8 cellular contexts compared by ENCODE assay signal in the genomic region with DNA sequence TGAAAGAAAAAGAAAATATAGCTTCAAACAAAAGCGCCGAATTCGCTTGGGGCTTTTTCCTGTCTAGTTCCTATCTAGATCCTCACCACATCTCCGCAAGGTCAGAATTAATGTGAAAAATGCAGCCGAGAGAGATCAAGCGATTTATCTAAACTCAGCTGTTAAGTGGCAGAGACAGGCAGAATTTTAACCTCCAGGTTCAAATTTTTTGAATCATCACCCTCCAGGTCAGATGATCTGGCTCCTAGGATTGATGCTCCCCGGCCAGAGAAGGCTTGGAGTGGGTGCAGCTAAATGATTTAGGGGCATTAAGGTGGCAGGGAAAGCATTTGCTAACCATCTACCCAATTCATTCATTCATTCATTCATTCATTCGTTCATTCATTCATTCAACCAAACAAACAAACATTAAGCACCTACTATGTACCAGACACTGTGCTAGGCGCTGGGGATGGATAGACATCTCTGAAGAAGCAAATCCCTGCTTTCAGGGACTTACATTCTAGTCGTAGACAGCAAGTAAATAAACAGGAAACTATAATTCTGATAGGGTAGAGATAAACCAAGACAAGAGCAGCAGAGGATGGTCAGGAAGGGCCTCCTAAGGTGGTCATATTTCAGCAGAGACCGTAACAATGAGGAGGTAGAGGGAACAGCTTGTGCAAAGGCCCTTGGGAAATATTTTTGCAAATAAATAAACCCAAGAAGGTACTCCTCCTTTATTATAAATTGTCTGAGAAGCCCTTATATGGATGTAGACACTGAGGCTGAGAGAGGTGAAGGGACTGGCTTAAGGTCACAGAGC. TPM values are rescaled to one million over a fixed set of nuclear protein-coding genes. Genes with fewer than 3 reads are reported as not detected.
DNase-seq lines count a peak whose midpoint lies in the region; ATAC-seq and TF ChIP-seq lines count a peak whose summit lies in the region.

No MANE protein-coding gene starts in this region.

- no peaks in the 10 kb centered on the region for H3K27me3 ChIP-seq in WERI-Rb-1 (ENCODE audit: insufficient read depth, low read depth, severe bottlenecking)
- no peaks in the 10 kb centered on the region for H3K27me3 ChIP-seq in gastroesophageal sphincter

- TF ChIP-seq CTCF in HFF-Myc (IDR thresholded peaks at IDR 0.05; ENCODE audit: low read depth, low read length, missing control alignments) = no peak
- no peak for TF ChIP-seq CTCF in WERI-Rb-1 (IDR thresholded peaks at IDR 0.05; ENCODE audit: low read depth, low read length)
- TF ChIP-seq CTCF in gastroesophageal sphincter (IDR thresholded peaks at IDR 0.05) = no peak

- peaks cover 5 to 70% (median 51%) of the 10 kb centered on the region in 3 donors for H3K4me1 ChIP-seq in gastroesophageal sphincter

- DNase-seq in HFF-Myc (ENCODE audit: extremely low read depth, low read depth) (no peak), WERI-Rb-1 (no peak), head of caudate nucleus (no peak), SHP77 (lab: John Stamatoyannopoulos, UW) (no peak), putamen (ENCODE audit: low spot score) (no peak)

- H3K36me3 ChIP-seq in WERI-Rb-1 (peaks cover 8% of the 10 kb centered on the region), gastroesophageal sphincter (no peaks in the 10 kb centered on the region)

- TF ChIP-seq POLR2A in gastroesophageal sphincter (IDR thresholded peaks at IDR 0.05) = no peak

- H3K4me3 ChIP-seq in HFF-Myc (replicated peaks; ENCODE audit: low read depth, low read length) = peak overlapping the region; percentile 83
- H3K4me3 ChIP-seq in WERI-Rb-1 (ENCODE audit: low read depth, low read length) = peak overlapping the region; percentile 90
- H3K4me3 ChIP-seq in gastroesophageal sphincter = peak overlapping the region; percentile 89 to 95
- peak overlapping the region; percentile 76 to 97 (median 96) for H3K4me3 ChIP-seq in skin epidermis

- intact Hi-C loops in head of caudate nucleus (cut with DNase I) = loop anchor here (5.0 kb wide), 1 partner anchor 39 kb away; a partner anchor contains a TSS

- no peak for TF ChIP-seq EP300 in gastroesophageal sphincter (IDR thresholded peaks at IDR 0.05)

- H3K9me3 ChIP-seq in WERI-Rb-1 (ENCODE audit: severe bottlenecking) (no peaks in the 10 kb centered on the region), gastroesophageal sphincter (no peaks in the 10 kb centered on the region)

- H3K27ac ChIP-seq in WERI-Rb-1 = peak overlapping the region; percentile 87
- peak overlapping the region; percentile 91 to 98 (median 96) for H3K27ac ChIP-seq in gastroesophageal sphincter
- peak overlapping the region in 20 of 21 experiments; percentile 90 to 100 (median 98) for H3K27ac ChIP-seq in skin epidermis

- 7 to 10% methylated on average over 11 of the region's 11 CpGs for WGBS in gastroesophageal sphincter (ENCODE audit: low coverage in 1 of 2), 2 donors

- ATAC-seq in gastroesophageal sphincter = no peak
- ATAC-seq in esophagus mucosa = no peak

RNA-seq across cellular contexts. Expression of a gene that starts 0.7 kb away (rescaled TPM):
- total RNA-seq in gastroesophageal sphincter (100 to 1,000 TPM in 2 of 4 donors, 10 to 100 TPM in 2; 69.3 to 110 (median 87.9) TPM), esophagus mucosa (75.6 TPM)

RNA-seq across cellular contexts. Expression of a gene that starts 39.9 kb away (rescaled TPM):
- total RNA-seq in gastroesophageal sphincter = 10 to 100 TPM; 24.1 to 46.3 (median 31.8) TPM
- 27.0 TPM for total RNA-seq in esophagus mucosa
